Comparison of ENCODE assay signal across 24 cellular contexts in the genomic region with DNA sequence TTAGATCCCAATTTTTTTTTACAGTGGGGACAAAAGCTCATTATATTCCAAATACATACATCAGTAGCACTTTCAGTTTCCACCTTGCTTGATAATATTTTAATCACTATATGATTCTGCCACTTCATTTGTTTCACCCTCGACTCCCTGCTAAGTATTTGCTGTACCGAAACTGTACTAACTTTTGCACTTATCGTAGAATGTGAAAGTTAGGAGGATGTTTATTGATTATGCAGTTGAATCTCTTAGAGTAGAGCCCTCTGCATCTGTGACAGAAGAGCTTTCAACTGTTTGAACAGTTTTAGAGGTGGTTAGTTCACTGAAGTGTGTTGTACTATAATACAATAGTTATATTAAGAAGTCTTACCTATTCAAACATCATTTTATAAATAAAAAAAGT. TPM values are rescaled to one million over a fixed set of nuclear protein-coding genes. Genes with fewer than 3 reads are reported as not detected.
DNase-seq lines count a peak whose midpoint lies in the region; ATAC-seq and TF ChIP-seq lines count a peak whose summit lies in the region.
"Had no signal": no experiment of that assay in that cellular context is flagged by ENCODE, and none has a peak within 500 bp of the region (broad histone marks: within the 10 kb centered on the region; RNA-seq: fewer than 3 reads in every experiment).

No MANE protein-coding gene starts in this region.

- H3K27me3 Mint-ChIP-seq in stimulated activated memory B cell treated with anti-CD40 and anti-IgM and Interleukin-4, amounts not matched to agents 10 μg/mL and 1 μg/mL and 100 μg/mL, for 72 hours, result no peaks in the 10 kb centered on the region
- H3K27me3 Mint-ChIP-seq in T-cell, result no peaks in the 10 kb centered on the region
- H3K27me3 Mint-ChIP-seq: activated CD4-positive, alpha-beta T cell treated with anti-CD3 and anti-CD28 coated beads, Interleukin-2, amount 10 ng/mL, durations not matched to agents 24 days and 14 days had no signal

- peak overlapping the region; percentile 63 for H3K27ac ChIP-seq in left ventricle myocardium inferior (replicated peaks)
- H3K27ac ChIP-seq: C4-2B, ovary, stomach, tibial nerve had no signal

- H3K27ac Mint-ChIP-seq in stimulated activated memory B cell treated with anti-CD40 and anti-IgM and Interleukin-4, amounts not matched to agents 10 μg/mL and 1 μg/mL and 100 μg/mL, for 72 hours, result no peak overlapping the region
- no peak overlapping the region for H3K27ac Mint-ChIP-seq in T-cell
- H3K27ac Mint-ChIP-seq: activated CD4-positive, alpha-beta T cell treated with anti-CD3 and anti-CD28 coated beads, Interleukin-2, amount 10 ng/mL, durations not matched to agents 24 days and 14 days; nephron progenitor cell had no signal

- no peaks in the 10 kb centered on the region for H3K36me3 Mint-ChIP-seq in stimulated activated memory B cell treated with anti-CD40 and anti-IgM and Interleukin-4, amounts not matched to agents 10 μg/mL and 1 μg/mL and 100 μg/mL, for 72 hours
- no peaks in the 10 kb centered on the region for H3K36me3 Mint-ChIP-seq in T-cell
- H3K36me3 Mint-ChIP-seq: brain had no signal

- peaks cover 77% of the 10 kb centered on the region for H3K4me1 Mint-ChIP-seq in stimulated activated memory B cell treated with anti-CD40 and anti-IgM and Interleukin-4, amounts not matched to agents 10 μg/mL and 1 μg/mL and 100 μg/mL, for 72 hours
- peaks cover 68 to 74% (median 69%) of the 10 kb centered on the region in 3 donors for H3K4me1 Mint-ChIP-seq in T-cell

- no peak for DNase-seq in left ventricle myocardium inferior
- DNase-seq in left ventricle myocardium superior, result no peak
- DNase-seq in NCI-H1694 treated with DMSO at 0.1 percent for 48 hours (lab: John Stamatoyannopoulos, UW), result no peak
- no peak for DNase-seq in RPMI8226
- no peak for DNase-seq in T-cell
- DNase-seq: activated CD4-positive, alpha-beta T cell treated with anti-CD3 and anti-CD28 coated beads, Interleukin-2, amount 10 ng/mL, durations not matched to agents 24 days and 14 days; adrenal gland; EL; heart left ventricle; KG1; NCI-H1436; NCI-H510A treated with DMSO at 0.1 percent for 48 hours; nephron progenitor cell; ovary; right cardiac atrium; stimulated activated CD4-positive, alpha-beta T cell treated with anti-CD3 and anti-CD28 coated beads, Interleukin-12 subunit alpha, Interleukin-12 subunit beta, amount 100 ng/mL, for 4 hours; stimulated activated CD4-positive, alpha-beta T cell treated with anti-CD3 and anti-CD28 coated beads, Interleukin-4, amount 100 ng/mL, for 24 hours; stomach had no signal

- H3K36me3 ChIP-seq in left ventricle myocardium inferior (no peaks in the 10 kb centered on the region), endocrine pancreas (ENCODE audit: control insufficient read depth, insufficient read depth, low read length) (no peaks in the 10 kb centered on the region)
- H3K36me3 ChIP-seq: adrenal gland, heart left ventricle, ovary, stomach, tibial nerve had no signal

- peak overlapping the region; percentile 20 for H3K4me3 ChIP-seq in left ventricle myocardium inferior
- peak overlapping the region; percentile 45 for H3K4me3 ChIP-seq in endocrine pancreas (ENCODE audit: control insufficient read depth, insufficient read depth, low read length)
- H3K4me3 ChIP-seq: ovary, stomach, tibial nerve had no signal

- POLR2A ChIA-PET in T-cell (lab: Charles Lee), result interaction anchor here in 1 of 2 donors (0.6 kb wide), 1 partner anchor 67 kb away, joined by 9 read pairs; no protein-coding TSS in a partner anchor

- no peaks in the 10 kb centered on the region for H3K27me3 ChIP-seq in left ventricle myocardium inferior (ENCODE audit: low read depth)
- H3K27me3 ChIP-seq in endocrine pancreas (ENCODE audit: control insufficient read depth, insufficient read depth, low read length), result no peaks in the 10 kb centered on the region
- H3K27me3 ChIP-seq: adrenal gland, heart left ventricle, ovary, stomach, tibial nerve had no signal

- intact Hi-C loops in left ventricle myocardium inferior (cut with micrococcal nuclease), result no loop called here
- intact Hi-C loops in left ventricle myocardium superior (cut with micrococcal nuclease), result no loop called here

- H3K9ac ChIP-seq in endocrine pancreas (ENCODE audit: control insufficient read depth, insufficient read depth, low read length), result no peak overlapping the region

- peaks cover 84% of the 10 kb centered on the region for H3K4me1 ChIP-seq in left ventricle myocardium inferior
- H3K4me1 ChIP-seq in endocrine pancreas (ENCODE audit: control insufficient read depth, insufficient read depth, low read length), result peaks cover 13% of the 10 kb centered on the region

- H3K9me3 Mint-ChIP-seq in stimulated activated memory B cell treated with anti-CD40 and anti-IgM and Interleukin-4, amounts not matched to agents 10 μg/mL and 1 μg/mL and 100 μg/mL, for 72 hours, result no peaks in the 10 kb centered on the region
- no peaks in the 10 kb centered on the region for H3K9me3 Mint-ChIP-seq in T-cell
- H3K9me3 Mint-ChIP-seq: activated CD4-positive, alpha-beta T cell treated with anti-CD3 and anti-CD28 coated beads, Interleukin-2, amount 10 ng/mL, durations not matched to agents 24 days and 14 days; brain; nephron progenitor cell had no signal

- CTCF ChIA-PET in T-cell (lab: Charles Lee), result interaction anchor here in 1 of 2 donors (0.6 kb wide), 1 partner anchor 90 kb away, joined by 3 read pairs; no protein-coding TSS in a partner anchor

- TF ChIP-seq CTCF in left ventricle myocardium inferior (IDR thresholded peaks at IDR 0.05; ENCODE audit: borderline replicate concordance), result no peak

- H3K9me3 ChIP-seq in left ventricle myocardium inferior (replicated peaks) (no peaks in the 10 kb centered on the region), endocrine pancreas (ENCODE audit: control insufficient read depth, low read length) (no peaks in the 10 kb centered on the region)
- H3K9me3 ChIP-seq: adrenal gland, heart left ventricle, ovary, stomach, tibial nerve had no signal

- peak overlapping the region; percentile 12 for H3K4me3 Mint-ChIP-seq in stimulated activated memory B cell treated with anti-CD40 and anti-IgM and Interleukin-4, amounts not matched to agents 10 μg/mL and 1 μg/mL and 100 μg/mL, for 72 hours
- peak overlapping the region in 1 of 3 donors; percentile 22 for H3K4me3 Mint-ChIP-seq in T-cell
- H3K4me3 Mint-ChIP-seq: activated CD4-positive, alpha-beta T cell treated with anti-CD3 and anti-CD28 coated beads, Interleukin-2, amount 10 ng/mL, durations not matched to agents 24 days and 14 days; nephron progenitor cell had no signal

- ATAC-seq in left ventricle myocardium superior (no peak), HG03175 (IDR thresholded peaks at IDR 0.05; ENCODE audit: unreplicated experiment) (peak; percentile 33), T-cell (replicated peaks in 1 of 4) (no peak)
- no peak for ATAC-seq in stimulated activated memory B cell treated with anti-CD40 and anti-IgM and Interleukin-4, amounts not matched to agents 10 μg/mL and 1 μg/mL and 100 μg/mL, for 72 hours

RNA-seq across cellular contexts. Expression of a gene that starts 20.8 kb away (rescaled TPM):
- total RNA-seq in left ventricle myocardium inferior (26.9 TPM), left ventricle myocardium superior (34.3 TPM), T-cell (10 to 100 TPM; 34.7 to 55.5 (median 37.6) TPM)
